In the genomic region with DNA sequence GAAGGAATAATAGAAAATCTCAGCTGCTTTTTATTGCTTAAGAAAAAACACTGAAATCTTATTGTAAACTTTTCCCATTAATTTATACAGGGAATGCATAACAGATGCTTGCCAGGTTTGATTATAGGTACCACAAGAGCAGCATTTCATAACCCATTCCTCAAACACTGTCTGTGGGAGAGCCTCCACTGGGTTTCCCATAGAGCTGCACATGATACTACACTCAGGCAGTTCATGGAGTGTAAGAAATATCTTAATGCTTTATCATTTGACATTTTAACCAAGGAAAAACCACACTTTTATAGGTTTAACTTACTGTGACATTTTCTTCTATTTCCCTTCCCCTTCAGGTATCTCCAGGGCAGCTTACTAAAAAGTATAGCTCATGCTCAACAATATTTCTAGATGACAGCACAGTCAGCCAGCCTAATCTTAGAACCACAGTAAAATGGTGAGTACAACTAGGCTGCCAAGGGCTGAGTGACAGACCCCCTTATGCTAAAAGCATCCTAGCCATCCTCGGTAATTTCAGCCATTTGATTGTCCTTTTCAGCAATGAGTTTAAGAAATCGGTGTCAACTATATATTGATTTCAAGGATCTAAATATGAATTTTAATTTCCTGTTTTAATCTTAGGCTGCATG, we compare ENCODE assay signal across 30 cellular contexts.
"Had no signal": no experiment of that assay in that cellular context is flagged by ENCODE, and none has a peak within 500 bp of the region (broad histone marks: within the 10 kb centered on the region; RNA-seq: fewer than 3 reads in every experiment).

No MANE protein-coding gene starts in this region.

- H3K27me3 ChIP-seq: ascending aorta, MG63 had no signal

- H3K27ac ChIP-seq: ascending aorta, PC-9, RWPE1 had no signal

- H3K4me3 Mint-ChIP-seq: activated CD4-positive, alpha-beta T cell treated with anti-CD3 and anti-CD28 coated beads for 36 hours; activated CD4-positive, alpha-beta T cell treated with anti-CD3 and anti-CD28 coated beads, Interleukin-2, amount 10 ng/mL, durations not matched to agents 7 days and 5 days; activated CD8-positive, alpha-beta T cell treated with anti-CD3 and anti-CD28 coated beads, Interleukin-2, amount 10 ng/mL, durations not matched to agents 7 days and 5 days; activated naive CD4-positive, alpha-beta T cell treated with anti-CD3 and anti-CD28 coated beads, Interleukin-2, amount 50 U/mL, for 24 hours; activated naive CD8-positive, alpha-beta T cell treated with anti-CD3 and anti-CD28 coated beads, Interleukin-2, amount 10 ng/mL, durations not matched to agents 7 days and 5 days; activated T-cell treated with anti-CD3 and anti-CD28 coated beads, Interleukin-2, amount 50 U/mL, for 24 hours; T-helper 1 cell treated with Interleukin-12 subunit alpha and Interleukin-12 subunit beta and Interleukin-4 antibody, amounts not matched to agents 30 μg/mL and 1 μg/mL, for 36 hours; T-helper 2 cell treated with Interferon-gamma antibody and Interleukin-4, amounts not matched to agents 5 μg/mL and 100 μg/mL, for 36 hours had no signal

- H3K4me1 Mint-ChIP-seq: activated naive CD4-positive, alpha-beta T cell treated with anti-CD3 and anti-CD28 coated beads, Interleukin-2, amount 50 U/mL, for 24 hours had no signal

- H3K27ac Mint-ChIP-seq: activated CD4-positive, alpha-beta T cell treated with anti-CD3 and anti-CD28 coated beads for 36 hours; activated CD4-positive, alpha-beta T cell treated with anti-CD3 and anti-CD28 coated beads, Interleukin-2, amount 10 ng/mL, durations not matched to agents 7 days and 5 days; activated CD8-positive, alpha-beta T cell treated with anti-CD3 and anti-CD28 coated beads, Interleukin-2, amount 10 ng/mL, durations not matched to agents 7 days and 5 days; activated naive CD8-positive, alpha-beta T cell treated with anti-CD3 and anti-CD28 coated beads, Interleukin-2, amount 10 ng/mL, durations not matched to agents 7 days and 5 days; activated T-cell treated with anti-CD3 and anti-CD28 coated beads, Interleukin-2, amount 50 U/mL, for 24 hours; activated T-helper 2 cell treated with anti-CD3 and anti-CD28 coated beads, Interferon-gamma antibody, Interleukin-2, Interleukin-4, amounts not matched to agents 10 μg/mL and 5 μg/mL and 100 μg/mL, durations not matched to agents 14 hours and 24 hours and 36 hours; T-helper 1 cell treated with Interleukin-12 subunit alpha and Interleukin-12 subunit beta and Interleukin-4 antibody, amounts not matched to agents 30 μg/mL and 1 μg/mL, for 36 hours; T-helper 2 cell treated with Interferon-gamma antibody and Interleukin-4, amounts not matched to agents 5 μg/mL and 100 μg/mL, for 36 hours had no signal

- H3K4me2 ChIP-seq: PC-9 had no signal

- H3K9me3 Mint-ChIP-seq: activated CD4-positive, alpha-beta T cell treated with anti-CD3 and anti-CD28 coated beads, Interleukin-2, amount 10 ng/mL, durations not matched to agents 7 days and 5 days; activated naive CD4-positive, alpha-beta T cell treated with anti-CD3 and anti-CD28 coated beads, Interleukin-2, amount 50 U/mL, for 24 hours; activated naive CD8-positive, alpha-beta T cell treated with anti-CD3 and anti-CD28 coated beads, Interleukin-2, amount 10 ng/mL, durations not matched to agents 7 days and 5 days; activated T-cell treated with anti-CD3 and anti-CD28 coated beads, Interleukin-2, amount 50 U/mL, for 24 hours; activated T-helper 2 cell treated with anti-CD3 and anti-CD28 coated beads, Interferon-gamma antibody, Interleukin-2, Interleukin-4, amounts not matched to agents 10 μg/mL and 5 μg/mL and 100 μg/mL, durations not matched to agents 14 hours and 24 hours and 36 hours; T-helper 1 cell treated with Interleukin-12 subunit alpha and Interleukin-12 subunit beta and Interleukin-4 antibody, amounts not matched to agents 30 μg/mL and 1 μg/mL, for 36 hours; T-helper 2 cell treated with Interferon-gamma antibody and Interleukin-4, amounts not matched to agents 5 μg/mL and 100 μg/mL, for 36 hours had no signal

- DNase-seq: activated CD4-positive, alpha-beta T cell treated with anti-CD3 and anti-CD28 coated beads for 36 hours; activated CD4-positive, alpha-beta T cell treated with anti-CD3 and anti-CD28 coated beads, Interleukin-2, amount 10 ng/mL, durations not matched to agents 7 days and 5 days; activated CD4-positive, alpha-beta T cell treated with anti-CD3 and anti-CD28 coated beads, Interleukin-2, amount 50 U/mL, for 48 hours; activated CD8-positive, alpha-beta T cell treated with anti-CD3 and anti-CD28 coated beads, Interleukin-2, amount 10 ng/mL, durations not matched to agents 7 days and 5 days; activated gamma-delta T cell; activated naive CD4-positive, alpha-beta T cell treated with Interleukin-2 at 50 U/mL for 16 hours; activated naive CD8-positive, alpha-beta T cell treated with anti-CD3 and anti-CD28 coated beads, Interleukin-2, amount 10 ng/mL, durations not matched to agents 7 days and 5 days; activated T-cell treated with anti-CD3 and anti-CD28 coated beads, Interleukin-2, amount 50 U/mL, for 24 hours; amygdala; cerebellar nuclear complex; Karpas-422; MG63; NCI-H1048; NCI-H1105 treated with DMSO at 0.1 percent for 48 hours; NCI-H1436; NCI-H1694; NCI-H2029; NCI-H345; NCI-H748 treated with DMSO at 0.1 percent for 48 hours; NK-92 treated with Interleukin-12 subunit alpha and Interleukin-12 subunit beta, amount 100 ng/mL, for 24 hours; SIG-M5 had no signal

- H3K9me3 ChIP-seq: ascending aorta, MG63 had no signal

- H3K4me1 ChIP-seq: ascending aorta had no signal

- H3K27me3 Mint-ChIP-seq: activated CD4-positive, alpha-beta T cell treated with anti-CD3 and anti-CD28 coated beads for 36 hours; activated CD4-positive, alpha-beta T cell treated with anti-CD3 and anti-CD28 coated beads, Interleukin-2, amount 10 ng/mL, durations not matched to agents 7 days and 5 days; activated naive CD4-positive, alpha-beta T cell treated with anti-CD3 and anti-CD28 coated beads, Interleukin-2, amount 50 U/mL, for 24 hours; activated naive CD8-positive, alpha-beta T cell treated with anti-CD3 and anti-CD28 coated beads, Interleukin-2, amount 10 ng/mL, durations not matched to agents 7 days and 5 days; activated T-cell treated with anti-CD3 and anti-CD28 coated beads, Interleukin-2, amount 50 U/mL, for 24 hours had no signal

- H3K4me3 ChIP-seq: ascending aorta, MG63, PC-9 had no signal

- ATAC-seq: activated CD4-positive, alpha-beta T cell treated with anti-CD3 and anti-CD28 coated beads for 36 hours; activated CD4-positive, CD25-positive, alpha-beta regulatory T cell treated with anti-CD3 and anti-CD28 coated beads, Interleukin-2, amount 50 U/mL, for 24 hours; activated CD8-positive, alpha-beta T cell treated with anti-CD3 and anti-CD28 coated beads, Interleukin-2, amount 10 ng/mL, durations not matched to agents 7 days and 5 days; Right ventricle myocardium inferior had no signal
